In the genomic region with DNA sequence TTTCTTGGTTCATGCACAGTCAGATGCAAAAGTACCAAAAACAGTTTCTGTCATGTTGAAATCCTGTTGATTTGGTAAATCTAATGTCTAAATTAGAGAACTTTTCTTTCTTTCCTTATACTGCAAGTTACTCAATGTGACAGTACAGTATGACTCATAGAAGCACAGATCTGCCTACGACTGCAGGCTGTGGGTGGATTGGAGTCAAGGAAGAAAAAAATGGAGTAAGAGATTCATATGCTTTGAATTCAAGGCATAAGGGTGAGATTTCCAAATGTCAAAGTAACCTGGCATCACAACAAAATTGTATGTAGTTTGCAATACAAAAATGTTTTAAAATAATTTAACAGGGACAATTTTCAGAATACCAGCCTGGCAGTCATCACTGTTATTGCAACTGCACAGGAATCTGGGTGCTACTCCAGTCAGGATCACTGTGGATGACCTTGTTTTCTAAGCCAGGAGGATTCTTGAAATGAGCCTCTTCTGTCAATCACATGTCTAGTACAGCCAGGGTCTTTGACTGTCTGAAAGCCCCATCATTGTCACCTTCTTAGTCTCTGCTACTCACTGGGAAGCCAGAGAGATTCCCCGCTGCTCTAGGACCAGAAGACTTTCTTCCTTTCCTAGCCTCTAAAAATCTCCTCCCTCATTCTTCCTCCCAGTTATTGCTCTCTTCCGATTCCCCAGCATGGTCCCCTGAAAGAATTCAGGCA, we compare ENCODE assay signal across 9 cellular contexts.
DNase-seq lines count a peak whose midpoint lies in the region; ATAC-seq and TF ChIP-seq lines count a peak whose summit lies in the region.
"Had no signal": no experiment of that assay in that cellular context is flagged by ENCODE, and none has a peak within 500 bp of the region (broad histone marks: within the 10 kb centered on the region; RNA-seq: fewer than 3 reads in every experiment).

No MANE protein-coding gene starts in this region.

- no peaks in the 10 kb centered on the region for H3K27me3 Mint-ChIP-seq in progenitor cell of endocrine pancreas
- no peaks in the 10 kb centered on the region for H3K27me3 Mint-ChIP-seq in natural killer cell (ENCODE audit: low read depth in 2 of 2)
- no peaks in the 10 kb centered on the region for H3K27me3 Mint-ChIP-seq in activated T-helper 2 cell treated with anti-CD3 and anti-CD28 coated beads, Interferon-gamma antibody, Interleukin-2, Interleukin-4, amounts not matched to agents 10 μg/mL and 5 μg/mL and 100 μg/mL, durations not matched to agents 14 hours and 24 hours and 36 hours (ENCODE audit: low read depth)

- no peak overlapping the region for H3K4me3 Mint-ChIP-seq in progenitor cell of endocrine pancreas (ENCODE audit: low read depth)
- no peak overlapping the region for H3K4me3 Mint-ChIP-seq in natural killer cell
- no peak overlapping the region for H3K4me3 Mint-ChIP-seq in activated T-helper 2 cell treated with anti-CD3 and anti-CD28 coated beads, Interferon-gamma antibody, Interleukin-2, Interleukin-4, amounts not matched to agents 10 μg/mL and 5 μg/mL and 100 μg/mL, durations not matched to agents 14 hours and 24 hours and 36 hours (ENCODE audit: low read depth)

- no peaks in the 10 kb centered on the region for H3K79me2 ChIP-seq in hepatocyte

- no peak for ATAC-seq in natural killer cell

- no peaks in the 10 kb centered on the region for H3K36me3 Mint-ChIP-seq in progenitor cell of endocrine pancreas (ENCODE audit: insufficient read depth)
- H3K36me3 Mint-ChIP-seq in natural killer cell = no peaks in the 10 kb centered on the region
- H3K36me3 Mint-ChIP-seq in activated T-helper 2 cell treated with anti-CD3 and anti-CD28 coated beads, Interferon-gamma antibody, Interleukin-2, Interleukin-4, amounts not matched to agents 10 μg/mL and 5 μg/mL and 100 μg/mL, durations not matched to agents 14 hours and 24 hours and 36 hours (ENCODE audit: low read depth) = no peaks in the 10 kb centered on the region

- no peak overlapping the region for H3K4me3 ChIP-seq in hepatocyte
- H3K4me3 ChIP-seq: uterus had no signal

- H3K9me3 Mint-ChIP-seq in progenitor cell of endocrine pancreas (ENCODE audit: low read depth) = no peaks in the 10 kb centered on the region
- peaks cover 0 to 2% of the 10 kb centered on the region in 2 donors for H3K9me3 Mint-ChIP-seq in natural killer cell
- no peaks in the 10 kb centered on the region for H3K9me3 Mint-ChIP-seq in activated T-helper 2 cell treated with anti-CD3 and anti-CD28 coated beads, Interferon-gamma antibody, Interleukin-2, Interleukin-4, amounts not matched to agents 10 μg/mL and 5 μg/mL and 100 μg/mL, durations not matched to agents 14 hours and 24 hours and 36 hours

- intact Hi-C loops in natural killer cell (cut with micrococcal nuclease) = no loop called here
- intact Hi-C loops in activated T-helper 2 cell treated with anti-CD3 and anti-CD28 coated beads, Interferon-gamma antibody, Interleukin-2, Interleukin-4, amounts not matched to agents 10 μg/mL and 5 μg/mL and 100 μg/mL, durations not matched to agents 14 hours and 24 hours and 36 hours (cut with micrococcal nuclease) = no loop called here

- no peaks in the 10 kb centered on the region for H3K36me3 ChIP-seq in hepatocyte (replicated peaks; ENCODE audit: insufficient read depth, low read depth)
- H3K36me3 ChIP-seq: uterus had no signal

- peak overlapping the region; percentile 45 for H3K4me2 ChIP-seq in hepatocyte

- DNase-seq in HT-29 (ENCODE audit: low spot score) (peak; percentile 62), hepatocyte (ENCODE audit: low spot score) (peak; percentile 50), superior temporal gyrus (ENCODE audit: extremely low spot score) (peak; percentile 68), progenitor cell of endocrine pancreas (ENCODE audit: low spot score, unreplicated experiment) (no peak), natural killer cell (no peak)
- DNase-seq in activated naive CD4-positive, alpha-beta T cell treated with anti-CD3 and anti-CD28 coated beads, Interleukin-2, amount 50 U/mL, for 16 hours = no peak
- DNase-seq in activated T-helper 2 cell treated with anti-CD3 and anti-CD28 coated beads, Interferon-gamma antibody, Interleukin-2, Interleukin-4, amounts not matched to agents 10 μg/mL and 5 μg/mL and 100 μg/mL, durations not matched to agents 14 hours and 24 hours and 36 hours (ENCODE audit: low spot score) = no peak

- peaks cover 31% of the 10 kb centered on the region for H3K4me1 ChIP-seq in hepatocyte (ENCODE audit: insufficient read depth)

- H3K4me1 Mint-ChIP-seq in progenitor cell of endocrine pancreas (ENCODE audit: low read depth) (peaks cover 26% of the 10 kb centered on the region), natural killer cell (no peaks in the 10 kb centered on the region)
- H3K4me1 Mint-ChIP-seq in activated T-helper 2 cell treated with anti-CD3 and anti-CD28 coated beads, Interferon-gamma antibody, Interleukin-2, Interleukin-4, amounts not matched to agents 10 μg/mL and 5 μg/mL and 100 μg/mL, durations not matched to agents 14 hours and 24 hours and 36 hours (ENCODE audit: low read depth) = no peaks in the 10 kb centered on the region

- 40% methylated on average over 3 of the region's 3 CpGs for WGBS in hepatocyte (ENCODE audit: low lambda C conversion rate, missing lambda C conversion rate)

- no peak overlapping the region for H2AFZ ChIP-seq in hepatocyte

- H3K27ac Mint-ChIP-seq in progenitor cell of endocrine pancreas = no peak overlapping the region
- H3K27ac Mint-ChIP-seq in natural killer cell = no peak overlapping the region
- no peak overlapping the region for H3K27ac Mint-ChIP-seq in activated T-helper 2 cell treated with anti-CD3 and anti-CD28 coated beads, Interferon-gamma antibody, Interleukin-2, Interleukin-4, amounts not matched to agents 10 μg/mL and 5 μg/mL and 100 μg/mL, durations not matched to agents 14 hours and 24 hours and 36 hours

- no peaks in the 10 kb centered on the region for H3K27me3 ChIP-seq in hepatocyte
- H3K27me3 ChIP-seq: uterus had no signal

- H4K20me1 ChIP-seq in hepatocyte (ENCODE audit: insufficient read depth, poor library complexity, severe bottlenecking) = no peaks in the 10 kb centered on the region

- no peaks in the 10 kb centered on the region for H3K9me2 ChIP-seq in hepatocyte (replicated peaks; ENCODE audit: insufficient read depth)

- peak overlapping the region; percentile 35 for H3K27ac ChIP-seq in angular gyrus (ENCODE audit: low read depth, low read length)
- H3K27ac ChIP-seq in hepatocyte = peak overlapping the region; percentile 84

- TF ChIP-seq CTCF in hepatocyte (IDR thresholded peaks at IDR 0.05; ENCODE audit: poor library complexity) (no peak), progenitor cell of endocrine pancreas (IDR thresholded peaks at IDR 0.05; ENCODE audit: unreplicated experiment) (no peak), natural killer cell (IDR thresholded peaks at IDR 0.05) (no peak)

- H3K9me3 ChIP-seq in hepatocyte (ENCODE audit: low read depth) = no peaks in the 10 kb centered on the region
- H3K9me3 ChIP-seq: uterus had no signal

Comparison
In these comparisons a context has a peak if more than half of its experiments do, and no peak if none do; other contexts are left out.
1. DNase-seq: peak in HT-29 (single experiment), hepatocyte (single experiment) and superior temporal gyrus (single experiment); none in progenitor cell of endocrine pancreas (single experiment), activated naive CD4-positive, alpha-beta T cell treated with anti-CD3 and anti-CD28 coated beads, Interleukin-2, amount 50 U/mL, for 16 hours (single experiment), natural killer cell (single experiment) and activated T-helper 2 cell treated with anti-CD3 and anti-CD28 coated beads, Interferon-gamma antibody, Interleukin-2, Interleukin-4, amounts not matched to agents 10 μg/mL and 5 μg/mL and 100 μg/mL, durations not matched to agents 14 hours and 24 hours and 36 hours (single experiment).